ENCODE assay signal across 1 cellular context in genomic region chr14:98889836-98890185, GRCh38.
TF ChIP-seq lines count a peak whose summit lies in the region.

No MANE protein-coding gene starts in this region.

TF ChIP-seq in H1, 55 proteins besides CTCF, POLR2A, EP300 and RAD21 (continued from another document):
- no peak for TF ChIP-seq ZNF274 (IDR thresholded peaks at IDR 0.05; ENCODE audit: borderline replicate concordance, extremely low read depth, low read length)
- no peak for TF ChIP-seq PHF8 (conservative IDR thresholded peaks at IDR 0.05; ENCODE audit: low read depth, low read length)
- no peak for TF ChIP-seq SIRT6 (IDR thresholded peaks at IDR 0.05; ENCODE audit: low read length)
- TF ChIP-seq RNF2 (IDR thresholded peaks at IDR 0.05; ENCODE audit: borderline replicate concordance, low read depth, low read length, missing control alignments, poor library complexity, severe bottlenecking) = no peak
- no peak for TF ChIP-seq CREB1 (IDR thresholded peaks at IDR 0.05)
- no peak for TF ChIP-seq HDAC2 (IDR thresholded peaks at IDR 0.05; ENCODE audit: borderline replicate concordance in 1 of 2, low read depth in 2 of 2, low read length in 2 of 2)
- no peak for TF ChIP-seq CBX8 (IDR thresholded peaks at IDR 0.05; ENCODE audit: borderline replicate concordance, low read depth, low read length)
- no peak for TF ChIP-seq CTBP2 (IDR thresholded peaks at IDR 0.05; ENCODE audit: borderline replicate concordance, insufficient read depth, insufficient read length, low read length)
